In the genomic region with DNA sequence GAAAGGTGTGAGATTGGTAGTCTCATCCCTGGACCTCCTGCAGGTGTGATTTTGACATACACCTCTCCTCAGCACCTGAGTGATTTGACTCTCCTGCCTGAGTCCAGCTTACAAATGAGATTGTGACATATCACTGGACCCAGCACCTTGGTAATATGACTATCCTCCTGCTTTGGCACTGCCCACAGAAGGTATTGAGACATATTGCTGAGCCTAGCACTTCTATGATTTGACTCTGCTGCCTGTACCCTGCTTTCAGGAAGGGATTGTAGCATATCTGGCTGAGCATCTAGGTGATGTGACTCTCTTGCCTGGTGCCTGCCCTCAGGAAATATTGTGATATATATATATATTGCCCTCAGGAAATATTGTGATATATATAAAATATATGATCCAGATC, we compare ENCODE assay signal across 29 cellular contexts.
"Had no signal": no experiment of that assay in that cellular context is flagged by ENCODE, and none has a peak within 500 bp of the region (broad histone marks: within the 10 kb centered on the region; RNA-seq: fewer than 3 reads in every experiment).

No MANE protein-coding gene starts in this region.

- H3K9me3 ChIP-seq: suprapubic skin, testis, thoracic aorta, thyroid gland, tibial artery, tibial nerve, transverse colon, upper lobe of left lung, upper lobe of right lung, uterus, vagina had no signal

- H3K27ac Mint-ChIP-seq: stimulated activated effector memory CD8-positive, alpha-beta T cell treated with anti-CD3 and anti-CD28 coated beads, Interleukin-12 subunit alpha, Interleukin-12 subunit beta, amount 100 ng/mL, for 72 hours; stimulated activated memory B cell treated with anti-CD40 and anti-IgM and Interleukin-4, amounts not matched to agents 10 μg/mL and 1 μg/mL and 100 μg/mL, for 72 hours; stimulated activated naive B cell treated with anti-CD40 and anti-IgM and Interleukin-4, amounts not matched to agents 10 μg/mL and 1 μg/mL and 100 μg/mL, for 72 hours; stimulated activated naive CD8-positive, alpha-beta T cell treated with anti-CD3 and anti-CD28 coated beads, Interleukin-15, amount 100 ng/mL, for 72 hours; stimulated activated naive CD8-positive, alpha-beta T cell treated with anti-CD3 and anti-CD28 coated beads, Interleukin-15, Interleukin-2, amounts not matched to agents 100 ng/mL and 50 ng/mL, for 24 hours; type B pancreatic cell had no signal

- DNase-seq: stimulated activated CD4-positive, alpha-beta T cell treated with anti-CD3 and anti-CD28 coated beads, Interleukin-2, amount 100 ng/mL, for 48 hours; stimulated activated CD4-positive, alpha-beta T cell treated with anti-CD3 and anti-CD28 coated beads, Interleukin-4, amount 100 ng/mL, for 1 hour; stimulated activated CD4-positive, alpha-beta T cell treated with anti-CD3 and anti-CD28 coated beads, Interleukin-4, amount 100 ng/mL, for 24 hours; stimulated activated CD4-positive, alpha-beta T cell treated with anti-CD3 and anti-CD28 coated beads, Interleukin-4, amount 100 ng/mL, for 4 hours; stimulated activated CD8-positive, alpha-beta memory T cell treated with anti-CD3 and anti-CD28 coated beads, Interleukin-4, amount 100 ng/mL, for 48 hours; stimulated activated naive B cell treated with anti-CD40 and anti-IgM and Interleukin-4, amounts not matched to agents 10 μg/mL and 1 μg/mL and 100 μg/mL, for 72 hours; stimulated activated naive CD4-positive, alpha-beta T cell; stimulated activated naive CD4-positive, alpha-beta T cell treated with Interleukin-2 at 50 U/mL for 16 hours; stimulated activated naive CD8-positive, alpha-beta T cell treated with anti-CD3 and anti-CD28 coated beads, Interleukin-15, amount 100 ng/mL, for 72 hours; stimulated activated naive CD8-positive, alpha-beta T cell treated with anti-CD3 and anti-CD28 coated beads, Interleukin-15, Interleukin-2, amounts not matched to agents 100 U/mL and 50 U/mL, for 24 hours; stomach; substantia nigra; testis; thyroid gland; tibial artery; transverse colon; trophoblast cell; upper lobe of left lung; upper lobe of right lung; uterus had no signal

- H3K27me3 ChIP-seq: stomach, suprapubic skin, testis, thyroid gland, tibial artery, tibial nerve, transverse colon, upper lobe of left lung, upper lobe of right lung, uterus, vagina had no signal

- H3K27me3 Mint-ChIP-seq: stimulated activated memory B cell treated with anti-CD40 and anti-IgM and Interleukin-4, amounts not matched to agents 10 μg/mL and 1 μg/mL and 100 μg/mL, for 72 hours; stimulated activated naive B cell treated with anti-CD40 and anti-IgM and Interleukin-4, amounts not matched to agents 10 μg/mL and 1 μg/mL and 100 μg/mL, for 72 hours; stimulated activated naive CD8-positive, alpha-beta T cell treated with anti-CD3 and anti-CD28 coated beads, Interleukin-15, amount 100 ng/mL, for 72 hours; stimulated activated naive CD8-positive, alpha-beta T cell treated with anti-CD3 and anti-CD28 coated beads, Interleukin-15, Interleukin-2, amounts not matched to agents 100 ng/mL and 50 ng/mL, for 24 hours; type B pancreatic cell had no signal

- H3K36me3 ChIP-seq: stomach, suprapubic skin, thoracic aorta, thyroid gland, tibial artery, tibial nerve, transverse colon, upper lobe of left lung, upper lobe of right lung, uterus, vagina had no signal

- H3K9me3 Mint-ChIP-seq: stimulated activated effector memory CD8-positive, alpha-beta T cell treated with anti-CD3 and anti-CD28 coated beads, Interleukin-12 subunit alpha, Interleukin-12 subunit beta, amount 100 ng/mL, for 72 hours; stimulated activated naive CD8-positive, alpha-beta T cell treated with anti-CD3 and anti-CD28 coated beads, Interleukin-15, Interleukin-2, amounts not matched to agents 100 ng/mL and 50 ng/mL, for 24 hours had no signal

- H3K4me3 ChIP-seq: stomach, suprapubic skin, testis, thoracic aorta, thyroid gland, tibial artery, tibial nerve, transverse colon, upper lobe of left lung, upper lobe of right lung, uterus, vagina had no signal

- ATAC-seq: stimulated activated effector memory CD8-positive, alpha-beta T cell treated with anti-CD3 and anti-CD28 coated beads, Interleukin-12 subunit alpha, Interleukin-12 subunit beta, amount 100 ng/mL, for 72 hours; stimulated activated memory B cell treated with anti-CD40 and anti-IgM and Interleukin-4, amounts not matched to agents 10 μg/mL and 1 μg/mL and 100 μg/mL, for 72 hours; stimulated activated naive B cell treated with anti-CD40 and anti-IgM and Interleukin-4, amounts not matched to agents 10 μg/mL and 1 μg/mL and 100 μg/mL, for 72 hours; stimulated activated naive CD8-positive, alpha-beta T cell treated with anti-CD3 and anti-CD28 coated beads, Interleukin-15, amount 100 ng/mL, for 72 hours; stimulated activated naive CD8-positive, alpha-beta T cell treated with anti-CD3 and anti-CD28 coated beads, Interleukin-15, Interleukin-2, amounts not matched to agents 100 U/mL and 50 U/mL, for 24 hours; upper lobe of right lung had no signal

- H3K36me3 Mint-ChIP-seq: stimulated activated effector memory CD8-positive, alpha-beta T cell treated with anti-CD3 and anti-CD28 coated beads, Interleukin-12 subunit alpha, Interleukin-12 subunit beta, amount 100 ng/mL, for 72 hours; stimulated activated memory B cell treated with anti-CD40 and anti-IgM and Interleukin-4, amounts not matched to agents 10 μg/mL and 1 μg/mL and 100 μg/mL, for 72 hours; stimulated activated naive B cell treated with anti-CD40 and anti-IgM and Interleukin-4, amounts not matched to agents 10 μg/mL and 1 μg/mL and 100 μg/mL, for 72 hours; type B pancreatic cell had no signal

- FAIRE-seq: urothelium cell line had no signal

- H3K4me3 Mint-ChIP-seq: stimulated activated effector memory CD8-positive, alpha-beta T cell treated with anti-CD3 and anti-CD28 coated beads, Interleukin-12 subunit alpha, Interleukin-12 subunit beta, amount 100 ng/mL, for 72 hours; stimulated activated memory B cell treated with anti-CD40 and anti-IgM and Interleukin-4, amounts not matched to agents 10 μg/mL and 1 μg/mL and 100 μg/mL, for 72 hours; stimulated activated naive B cell treated with anti-CD40 and anti-IgM and Interleukin-4, amounts not matched to agents 10 μg/mL and 1 μg/mL and 100 μg/mL, for 72 hours; stimulated activated naive CD8-positive, alpha-beta T cell treated with anti-CD3 and anti-CD28 coated beads, Interleukin-15, amount 100 ng/mL, for 72 hours; stimulated activated naive CD8-positive, alpha-beta T cell treated with anti-CD3 and anti-CD28 coated beads, Interleukin-15, Interleukin-2, amounts not matched to agents 100 ng/mL and 50 ng/mL, for 24 hours; type B pancreatic cell had no signal

- H3K27ac ChIP-seq: stomach, suprapubic skin, testis, thoracic aorta, thyroid gland, tibial artery, tibial nerve, transverse colon, upper lobe of left lung, upper lobe of right lung, uterus, vagina had no signal

- H3K4me1 Mint-ChIP-seq: stimulated activated effector memory CD8-positive, alpha-beta T cell treated with anti-CD3 and anti-CD28 coated beads, Interleukin-12 subunit alpha, Interleukin-12 subunit beta, amount 100 ng/mL, for 72 hours; stimulated activated memory B cell treated with anti-CD40 and anti-IgM and Interleukin-4, amounts not matched to agents 10 μg/mL and 1 μg/mL and 100 μg/mL, for 72 hours; stimulated activated naive B cell treated with anti-CD40 and anti-IgM and Interleukin-4, amounts not matched to agents 10 μg/mL and 1 μg/mL and 100 μg/mL, for 72 hours; stimulated activated naive CD8-positive, alpha-beta T cell treated with anti-CD3 and anti-CD28 coated beads, Interleukin-15, amount 100 ng/mL, for 72 hours had no signal

- H3K4me1 ChIP-seq: stomach, suprapubic skin, testis, thyroid gland, tibial artery, tibial nerve, transverse colon, upper lobe of left lung, upper lobe of right lung, uterus, vagina had no signal
